In the genomic region with DNA sequence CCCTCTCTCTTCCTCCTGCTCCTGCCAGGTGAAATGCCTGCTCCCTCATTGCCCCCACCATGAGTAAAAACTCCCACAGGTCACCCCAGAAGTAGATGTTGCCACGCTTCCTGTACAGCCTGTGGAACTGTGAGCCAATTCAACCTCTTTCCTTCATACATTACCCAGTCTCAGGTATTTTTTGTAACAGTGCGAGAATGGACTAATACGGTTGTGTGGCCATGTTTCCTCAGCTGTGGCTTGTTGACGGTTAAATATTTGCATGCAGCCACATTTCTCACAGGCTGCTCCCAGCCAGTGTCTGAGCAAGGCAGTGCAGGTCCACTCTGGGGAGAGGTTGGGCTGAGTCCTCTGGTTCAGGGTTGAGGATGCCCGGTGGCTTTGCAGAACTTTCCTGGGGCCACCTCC, we compare ENCODE assay signal across 11 cellular contexts. TPM values are rescaled to one million over a fixed set of nuclear protein-coding genes. Genes with fewer than 3 reads are reported as not detected.
DNase-seq lines count a peak whose midpoint lies in the region; ATAC-seq and TF ChIP-seq lines count a peak whose summit lies in the region.
"Had no signal": no experiment of that assay in that cellular context is flagged by ENCODE, and none has a peak within 500 bp of the region (broad histone marks: within the 10 kb centered on the region; RNA-seq: fewer than 3 reads in every experiment).

No MANE protein-coding gene starts in this region.

- H3K36me3 ChIP-seq in OCI-LY7 (ENCODE audit: insufficient read depth, low read length) = no peaks in the 10 kb centered on the region
- no peaks in the 10 kb centered on the region for H3K36me3 ChIP-seq in H7 (replicated peaks; ENCODE audit: control insufficient read depth, insufficient read depth, low read length)

- TF ChIP-seq CTCF in OCI-LY7 (conservative IDR thresholded peaks at IDR 0.05; ENCODE audit: low read length) = no peak

- no peaks in the 10 kb centered on the region for H3K9me3 Mint-ChIP-seq in activated CD4-positive, alpha-beta T cell treated with anti-CD3 and anti-CD28 coated beads, Interleukin-2, amount 10 ng/mL, durations not matched to agents 7 days and 5 days
- H3K9me3 Mint-ChIP-seq: dendritic cell treated with granulocyte-macrophage colony-stimulating factor and Interleukin-4, amounts not matched to agents 40 ng/mL and 50 ng/mL, for 4 days had no signal

- H3K4me2 ChIP-seq in OCI-LY7 (ENCODE audit: low read length) = peak overlapping the region; percentile 87

- peak overlapping the region; percentile 98 for H3K27ac ChIP-seq in OCI-LY7 (ENCODE audit: low read depth, low read length, poor library complexity, severe bottlenecking)

- H3K4me3 ChIP-seq in OCI-LY7 (ENCODE audit: low read depth, low read length, poor library complexity, severe bottlenecking) (peak overlapping the region; percentile 64), H7 (ENCODE audit: insufficient read depth, low read depth, low read length) (no peak overlapping the region)

- no peaks in the 10 kb centered on the region for H3K27me3 Mint-ChIP-seq in activated CD4-positive, alpha-beta T cell treated with anti-CD3 and anti-CD28 coated beads, Interleukin-2, amount 10 ng/mL, durations not matched to agents 7 days and 5 days

- H3K4me1 Mint-ChIP-seq in activated CD4-positive, alpha-beta T cell treated with anti-CD3 and anti-CD28 coated beads, Interleukin-2, amount 10 ng/mL, durations not matched to agents 7 days and 5 days = peaks cover 11% of the 10 kb centered on the region

- no peak overlapping the region for H3K4me3 Mint-ChIP-seq in activated CD4-positive, alpha-beta T cell treated with anti-CD3 and anti-CD28 coated beads, Interleukin-2, amount 10 ng/mL, durations not matched to agents 7 days and 5 days
- H3K4me3 Mint-ChIP-seq: dendritic cell treated with granulocyte-macrophage colony-stimulating factor and Interleukin-4, amounts not matched to agents 40 ng/mL and 50 ng/mL, for 4 days had no signal

- CTCF ChIA-PET in OCI-LY7 (lab: Charles Lee; ENCODE audit: unreplicated experiment) = interaction anchor here (0.6 kb wide), 1 partner anchor 138 kb away, joined by 4 read pairs; no protein-coding TSS in a partner anchor
- CTCF ChIA-PET in activated CD4-positive, alpha-beta T cell treated with anti-CD3 and anti-CD28 coated beads, Interleukin-2, amount 10 ng/mL, durations not matched to agents 7 days and 5 days (lab: Charles Lee) = no interaction called here

- intact Hi-C loops in OCI-LY7 (cut with micrococcal nuclease; ENCODE audit: unreplicated experiment) = no loop called here

- peak; percentile 89 for DNase-seq in OCI-LY7 (ENCODE audit: low spot score)
- DNase-seq in activated CD4-positive, alpha-beta T cell treated with anti-CD3 and anti-CD28 coated beads, Interleukin-2, amount 10 ng/mL, durations not matched to agents 7 days and 5 days = no peak
- no peak for DNase-seq in H7
- DNase-seq in OCI-M2 (lab: John Stamatoyannopoulos, UW; ENCODE audit: unreplicated experiment) = no peak
- no peak for DNase-seq in D341Med (ENCODE audit: low spot score)
- DNase-seq: MV-4-11, small intestine had no signal

- peak overlapping the region; percentile 98 for H2AFZ ChIP-seq in OCI-LY7 (ENCODE audit: low read length)

- no peaks in the 10 kb centered on the region for H3K9me2 ChIP-seq in OCI-LY7 (ENCODE audit: insufficient read depth, low read length)

- no peaks in the 10 kb centered on the region for H3K36me3 Mint-ChIP-seq in activated CD4-positive, alpha-beta T cell treated with anti-CD3 and anti-CD28 coated beads, Interleukin-2, amount 10 ng/mL, durations not matched to agents 7 days and 5 days (ENCODE audit: low read depth)

- peaks cover 6% of the 10 kb centered on the region; the same call in 1 of the 2 replicates for H3K79me2 ChIP-seq in OCI-LY7 (ENCODE audit: insufficient read depth, low read depth, low read length)

- no TSS peak for BruUV-seq in OCI-LY7 (replicated peaks; lab: Mats Ljungman, UMichigan)

- H4K20me1 ChIP-seq in OCI-LY7 (ENCODE audit: insufficient read depth, low read length) = no peaks in the 10 kb centered on the region

- POLR2A ChIA-PET in OCI-LY7 (lab: Charles Lee) = interaction anchor here (0.7 to 1.1 kb wide), 2 partner anchors 77 to 492 kb away, joined by 3 to 4 read pairs; no protein-coding TSS in a partner anchor
- POLR2A ChIA-PET in activated CD4-positive, alpha-beta T cell treated with anti-CD3 and anti-CD28 coated beads, Interleukin-2, amount 10 ng/mL, durations not matched to agents 7 days and 5 days (lab: Charles Lee) = no interaction called here

- H3K27me3 ChIP-seq in H7 (ENCODE audit: control insufficient read depth, insufficient read depth, low read length) = no peaks in the 10 kb centered on the region

- peaks cover 70% of the 10 kb centered on the region for H3K4me1 ChIP-seq in OCI-LY7 (ENCODE audit: insufficient read depth, low read length, poor library complexity, severe bottlenecking)

- H3K9me3 ChIP-seq in OCI-LY7 (ENCODE audit: low read length) = no peaks in the 10 kb centered on the region

- H3K27ac Mint-ChIP-seq in activated CD4-positive, alpha-beta T cell treated with anti-CD3 and anti-CD28 coated beads, Interleukin-2, amount 10 ng/mL, durations not matched to agents 7 days and 5 days = no peak overlapping the region
- H3K27ac Mint-ChIP-seq: dendritic cell treated with granulocyte-macrophage colony-stimulating factor and Interleukin-4, amounts not matched to agents 40 ng/mL and 50 ng/mL, for 4 days had no signal

- ATAC-seq in GM18511 (IDR thresholded peaks at IDR 0.05; ENCODE audit: unreplicated experiment) (peak; percentile 82), GM21423 (IDR thresholded peaks at IDR 0.05; ENCODE audit: unreplicated experiment) (peak; percentile 82), HG03064 (IDR thresholded peaks at IDR 0.05; ENCODE audit: low read depth, unreplicated experiment) (peak; percentile 65)

RNA-seq across cellular contexts. Expression of a gene that starts 27.8 kb away (rescaled TPM):
- 113 and 117 TPM in 2 replicates for total RNA-seq in OCI-LY7 (2014; rRNA removed; shearing (Covaris generic))
- total RNA-seq in OCI-LY7 (2022) = 57.6 and 58.8 TPM in 2 replicates
- 10 to 100 TPM; 43.4 to 50.1 TPM for total RNA-seq in activated CD4-positive, alpha-beta T cell treated with anti-CD3 and anti-CD28 coated beads, Interleukin-2, amount 10 ng/mL, durations not matched to agents 7 days and 5 days
- 101 and 113 TPM in 2 replicates for total RNA-seq in H7 (2014; rRNA removed; shearing (Covaris generic))
